In the genomic region with DNA sequence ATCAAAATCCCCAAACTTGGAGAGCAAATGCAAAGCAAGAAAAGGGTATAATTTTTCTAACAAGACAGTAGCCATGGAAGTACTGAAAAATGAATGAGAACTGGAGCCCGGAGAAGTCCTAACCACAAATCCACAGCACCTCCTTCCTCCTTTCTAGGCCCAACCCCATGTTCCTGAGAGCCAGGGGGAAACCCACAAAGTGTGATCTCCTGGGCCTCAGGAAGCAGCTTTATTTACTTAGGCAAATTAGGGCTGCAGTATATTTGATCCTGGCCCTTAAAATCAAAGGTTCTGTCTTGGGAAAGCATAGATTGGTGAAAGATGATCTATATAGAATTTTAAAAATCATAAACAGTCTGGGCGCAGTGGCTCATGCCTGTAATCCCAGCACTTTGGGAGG, we compare ENCODE assay signal across 11 cellular contexts.
DNase-seq lines count a peak whose midpoint lies in the region; ATAC-seq and TF ChIP-seq lines count a peak whose summit lies in the region.
"Had no signal": no experiment of that assay in that cellular context is flagged by ENCODE, and none has a peak within 500 bp of the region (broad histone marks: within the 10 kb centered on the region; RNA-seq: fewer than 3 reads in every experiment).

No MANE protein-coding gene starts in this region.

- TF ChIP-seq CTCF in foreskin keratinocyte (conservative IDR thresholded peaks at IDR 0.05) (no peak), tibial nerve (IDR thresholded peaks at IDR 0.05) (no peak)

- H3K4me1 ChIP-seq in foreskin keratinocyte (peaks cover 11% of the 10 kb centered on the region), tibial nerve (peaks cover 0 to 31% (median 0%) of the 10 kb centered on the region in 4 donors)

- 82 to 87% methylated on average over 2 of the region's 2 CpGs for WGBS in tibial nerve, 2 donors

- H3K4me3 ChIP-seq in SK-N-MC, result no peak overlapping the region
- H3K4me3 ChIP-seq in tibial nerve, result no peak overlapping the region

- H3K27ac ChIP-seq in SK-N-MC, result 0 out of 2 replicates have a peak overlapping the region, but pooled peaks have one; percentile 51
- no peak overlapping the region for H3K27ac ChIP-seq in foreskin keratinocyte
- no peak overlapping the region for H3K27ac ChIP-seq in tibial nerve
- H3K27ac ChIP-seq: HL-60 had no signal

- TF ChIP-seq POLR2A in tibial nerve (IDR thresholded peaks at IDR 0.05), result no peak

- H3K9me3 ChIP-seq in SK-N-MC (ENCODE audit: low read depth, low read length) (no peaks in the 10 kb centered on the region), tibial nerve (no peaks in the 10 kb centered on the region)

- no peak for TF ChIP-seq EP300 in tibial nerve (IDR thresholded peaks at IDR 0.05)

- DNase-seq in AML-193 (lab: John Stamatoyannopoulos, UW), result peak; percentile 19 to 43
- peak; percentile 65 for DNase-seq in HCEC 1CT
- no peak for DNase-seq in SK-N-MC (ENCODE audit: low read depth, low spot score)
- DNase-seq in foreskin keratinocyte, result peak; percentile 30 to 32
- DNase-seq in KG1 (lab: John Stamatoyannopoulos, UW), result no peak
- DNase-seq in cerebellar cortex (ENCODE audit: low spot score), result no peak
- no peak for DNase-seq in NCI-H345 treated with DMSO at 0.1 percent for 48 hours (lab: John Stamatoyannopoulos, UW; ENCODE audit: unreplicated experiment)
- no peak for DNase-seq in tibial nerve (ENCODE audit: low spot score in 2 of 2)
- DNase-seq: NCI-H2081 treated with DMSO at 0.1 percent for 48 hours, T-helper 2 cell had no signal

- peak; percentile 78 for ATAC-seq in foreskin keratinocyte

- H3K9ac ChIP-seq in SK-N-MC (ENCODE audit: insufficient read length), result no peak overlapping the region

- H3K27me3 ChIP-seq in foreskin keratinocyte (no peaks in the 10 kb centered on the region), tibial nerve (no peaks in the 10 kb centered on the region)

- H3K36me3 ChIP-seq in SK-N-MC (ENCODE audit: insufficient read depth, low read length), result no peaks in the 10 kb centered on the region
- no peaks in the 10 kb centered on the region for H3K36me3 ChIP-seq in tibial nerve

Comparison
In these comparisons a context has a peak if more than half of its experiments do, and no peak if none do; other contexts are left out.
1. DNase-seq: peak in AML-193 (2 of 2), HCEC 1CT (single experiment) and foreskin keratinocyte (2 of 2); none in SK-N-MC (single experiment), KG1 (single experiment), cerebellar cortex (single experiment), NCI-H345 treated with DMSO at 0.1 percent for 48 hours (single experiment) and tibial nerve (0 of 2).